ENCODE assay signal across 21 cellular contexts in genomic region chr1:63848764-63849548, GRCh38.
DNase-seq lines count a peak whose midpoint lies in the region; ATAC-seq and TF ChIP-seq lines count a peak whose summit lies in the region.
"Had no signal": no experiment of that assay in that cellular context is flagged by ENCODE, and none has a peak within 500 bp of the region (broad histone marks: within the 10 kb centered on the region; RNA-seq: fewer than 3 reads in every experiment).

No MANE protein-coding gene starts in this region.

- WGBS in trophoblast cell (ENCODE audit: extremely low coverage, insufficient coverage, insufficient read length), result no CpG with 5 or more reads among the region's 5 CpGs

- no peak overlapping the region; the same call in 1 of the 2 replicates for H3K27ac ChIP-seq in GM23338 (ENCODE audit: low read depth)
- peak overlapping the region; percentile 16 for H3K27ac ChIP-seq in HUES48 (ENCODE audit: low read depth, low read length)
- H3K27ac ChIP-seq in trophoblast cell (ENCODE audit: low read depth, low read length), result no peak overlapping the region
- H3K27ac ChIP-seq: A549; BLaER1 treated with 17β-estradiol and CSF1 and Interleukin-3, amounts not matched to agents 10 nM and 100 nM; KMS-11 had no signal

- no peaks in the 10 kb centered on the region for H3K9me3 Mint-ChIP-seq in GM23338
- no peaks in the 10 kb centered on the region for H3K9me3 Mint-ChIP-seq in mesothelial cell of epicardium
- no peaks in the 10 kb centered on the region for H3K9me3 Mint-ChIP-seq in stimulated activated naive B cell treated with anti-CD40 and anti-IgM and Interleukin-4, amounts not matched to agents 10 μg/mL and 1 μg/mL and 100 μg/mL, for 72 hours
- H3K9me3 Mint-ChIP-seq in type B pancreatic cell, result no peaks in the 10 kb centered on the region
- H3K9me3 Mint-ChIP-seq: CD4-positive, alpha-beta T cell had no signal

- peaks cover 83% of the 10 kb centered on the region for H3K4me1 Mint-ChIP-seq in GM23338
- peaks cover 56% of the 10 kb centered on the region for H3K4me1 Mint-ChIP-seq in mesothelial cell of epicardium
- H3K4me1 Mint-ChIP-seq in stimulated activated naive B cell treated with anti-CD40 and anti-IgM and Interleukin-4, amounts not matched to agents 10 μg/mL and 1 μg/mL and 100 μg/mL, for 72 hours, result peaks cover 10 to 20% of the 10 kb centered on the region in 2 donors
- peaks cover 53% of the 10 kb centered on the region for H3K4me1 Mint-ChIP-seq in type B pancreatic cell (ENCODE audit: unreplicated experiment)

- H2BK12ac ChIP-seq in trophoblast cell (ENCODE audit: low read length), result no peak overlapping the region

- H3K27ac Mint-ChIP-seq in GM23338 (no peak overlapping the region), mesothelial cell of epicardium (peak overlapping the region; percentile 80), type B pancreatic cell (no peak overlapping the region)
- no peak overlapping the region for H3K27ac Mint-ChIP-seq in stimulated activated naive B cell treated with anti-CD40 and anti-IgM and Interleukin-4, amounts not matched to agents 10 μg/mL and 1 μg/mL and 100 μg/mL, for 72 hours
- H3K27ac Mint-ChIP-seq: CD4-positive, alpha-beta T cell had no signal

- no peak overlapping the region for H4K8ac ChIP-seq in trophoblast cell (ENCODE audit: low read depth, low read length)

- H4K20me1 ChIP-seq in GM23338 (replicated peaks; ENCODE audit: insufficient read depth), result peaks cover 65% of the 10 kb centered on the region
- H4K20me1 ChIP-seq: BLaER1 treated with 17β-estradiol and CSF1 and Interleukin-3, amounts not matched to agents 10 nM and 100 nM had no signal

- H4K91ac ChIP-seq in trophoblast cell (ENCODE audit: low read depth, low read length), result no peak overlapping the region

- H2AK5ac ChIP-seq in trophoblast cell (ENCODE audit: low read length), result no peak overlapping the region

- H3K14ac ChIP-seq in trophoblast cell (ENCODE audit: low read length), result no peak overlapping the region

- H3K9me3 ChIP-seq in HUES48 (ENCODE audit: control insufficient read depth, insufficient read depth, low read length) (no peaks in the 10 kb centered on the region), trophoblast cell (ENCODE audit: insufficient read depth, low read depth, low read length) (no peaks in the 10 kb centered on the region)
- H3K9me3 ChIP-seq: A549; BLaER1 treated with 17β-estradiol and CSF1 and Interleukin-3, amounts not matched to agents 10 nM and 100 nM had no signal

- H3K9ac ChIP-seq in HUES48 (ENCODE audit: low read depth, low read length), result no peak overlapping the region
- H3K9ac ChIP-seq in trophoblast cell (ENCODE audit: low read length), result no peak overlapping the region
- H3K9ac ChIP-seq: BLaER1 treated with 17β-estradiol and CSF1 and Interleukin-3, amounts not matched to agents 10 nM and 100 nM; KMS-11 had no signal

- H3K9me2 ChIP-seq in GM23338 (ENCODE audit: insufficient read depth), result no peaks in the 10 kb centered on the region

- no peaks in the 10 kb centered on the region for H3K36me3 ChIP-seq in GM23338 (ENCODE audit: insufficient read depth)
- no peaks in the 10 kb centered on the region for H3K36me3 ChIP-seq in HUES48 (ENCODE audit: control insufficient read depth, insufficient read depth, low read length)
- peaks cover 4 to 6% of the 10 kb centered on the region in 2 experiments for H3K36me3 ChIP-seq in trophoblast cell (ENCODE audit: control insufficient read depth in 1 of 2, insufficient read depth in 2 of 2, low read length in 2 of 2)
- H3K36me3 ChIP-seq: BLaER1 treated with 17β-estradiol and CSF1 and Interleukin-3, amounts not matched to agents 10 nM and 100 nM had no signal

- TF ChIP-seq CTCF in GM23338 (conservative IDR thresholded peaks at IDR 0.05; ENCODE audit: low read depth in 2 of 2) (no peak), mesothelial cell of epicardium (IDR thresholded peaks at IDR 0.05; ENCODE audit: unreplicated experiment) (no peak), type B pancreatic cell (conservative IDR thresholded peaks at IDR 0.05) (no peak)

- DNase-seq in GM23338 (ENCODE audit: low spot score) (peak; percentile 41), astrocyte of the hippocampus (ENCODE audit: low read depth, low spot score) (peak; percentile 58), mesothelial cell of epicardium (ENCODE audit: low spot score in 2 of 2, unreplicated experiment in 2 of 2) (no peak), trophoblast cell (no peak), type B pancreatic cell (ENCODE audit: extremely low spot score, unreplicated experiment) (no peak)
- DNase-seq in stimulated activated naive B cell treated with anti-CD40 and anti-IgM and Interleukin-4, amounts not matched to agents 10 μg/mL and 1 μg/mL and 100 μg/mL, for 72 hours, result no peak
- DNase-seq: AML-193; CD4-positive, alpha-beta T cell; COR-L47; DMS53; GOT3; HCEC 1CT; NCI-H1048; NCI-H1694; NCI-H2029 treated with DMSO at 0.1 percent for 48 hours; NCI-H510A treated with DMSO at 0.1 percent for 48 hours; NCI-H774 had no signal

- peak overlapping the region; percentile 19; the same call in 1 of the 2 replicates for H3K4me2 ChIP-seq in GM23338
- no peak overlapping the region for H3K4me2 ChIP-seq in trophoblast cell (ENCODE audit: low read length)
- H3K4me2 ChIP-seq: A549; BLaER1 treated with 17β-estradiol and CSF1 and Interleukin-3, amounts not matched to agents 10 nM and 100 nM; KMS-11 had no signal

- H3K4me3 ChIP-seq in GM23338, result no peak overlapping the region
- no peak overlapping the region for H3K4me3 ChIP-seq in HUES48 (ENCODE audit: low read depth, low read length)
- H3K4me3 ChIP-seq in trophoblast cell (ENCODE audit: low read depth, low read length), result no peak overlapping the region
- H3K4me3 ChIP-seq: A549; BLaER1 treated with 17β-estradiol and CSF1 and Interleukin-3, amounts not matched to agents 10 nM and 100 nM had no signal

- H2AFZ ChIP-seq in GM23338, result no peak overlapping the region
- H2AFZ ChIP-seq in trophoblast cell (ENCODE audit: insufficient read depth, low read length, poor library complexity), result no peak overlapping the region

- H3F3A ChIP-seq in GM23338 (replicated peaks; ENCODE audit: low read depth), result no peaks in the 10 kb centered on the region

- H3K18ac ChIP-seq in trophoblast cell (ENCODE audit: low read length), result no peak overlapping the region

- H3K23ac ChIP-seq in trophoblast cell (ENCODE audit: low read length), result no peak overlapping the region

- peak; percentile 19; the same call in 2 of the 3 replicates for ATAC-seq in GM23338
- no peak for ATAC-seq in stimulated activated naive B cell treated with anti-CD40 and anti-IgM and Interleukin-4, amounts not matched to agents 10 μg/mL and 1 μg/mL and 100 μg/mL, for 72 hours (replicated peaks)
- ATAC-seq: A549 had no signal

- H2BK5ac ChIP-seq in trophoblast cell (ENCODE audit: low read depth, low read length, poor library complexity), result no peak overlapping the region

- H3K27me3 ChIP-seq in GM23338 (ENCODE audit: insufficient read depth), result no peaks in the 10 kb centered on the region
- no peaks in the 10 kb centered on the region for H3K27me3 ChIP-seq in HUES48 (ENCODE audit: control insufficient read depth, insufficient read depth, low read length)
- no peaks in the 10 kb centered on the region for H3K27me3 ChIP-seq in trophoblast cell (ENCODE audit: insufficient read depth, low read length)
- H3K27me3 ChIP-seq: BLaER1 treated with 17β-estradiol and CSF1 and Interleukin-3, amounts not matched to agents 10 nM and 100 nM had no signal

- H3K4me3 Mint-ChIP-seq in GM23338 (no peak overlapping the region), mesothelial cell of epicardium (no peak overlapping the region), type B pancreatic cell (no peak overlapping the region)
- no peak overlapping the region for H3K4me3 Mint-ChIP-seq in stimulated activated naive B cell treated with anti-CD40 and anti-IgM and Interleukin-4, amounts not matched to agents 10 μg/mL and 1 μg/mL and 100 μg/mL, for 72 hours
- H3K4me3 Mint-ChIP-seq: CD4-positive, alpha-beta T cell had no signal

- H3K4me1 ChIP-seq in GM23338 (ENCODE audit: insufficient read depth), result peaks cover 69% of the 10 kb centered on the region
- peaks cover 62% of the 10 kb centered on the region for H3K4me1 ChIP-seq in HUES48 (ENCODE audit: control insufficient read depth, insufficient read depth, low read length)
- H3K4me1 ChIP-seq in trophoblast cell (ENCODE audit: control insufficient read depth in 1 of 2, insufficient read depth in 2 of 2, low read length in 2 of 2), result peaks cover 3 to 5% of the 10 kb centered on the region in 2 experiments

- H3K36me3 Mint-ChIP-seq in GM23338 (ENCODE audit: low read depth), result no peaks in the 10 kb centered on the region
- no peaks in the 10 kb centered on the region for H3K36me3 Mint-ChIP-seq in mesothelial cell of epicardium
- H3K36me3 Mint-ChIP-seq in stimulated activated naive B cell treated with anti-CD40 and anti-IgM and Interleukin-4, amounts not matched to agents 10 μg/mL and 1 μg/mL and 100 μg/mL, for 72 hours, result no peaks in the 10 kb centered on the region
- no peaks in the 10 kb centered on the region for H3K36me3 Mint-ChIP-seq in type B pancreatic cell

- H3K79me2 ChIP-seq in GM23338 (replicated peaks; ENCODE audit: insufficient read depth) (peaks cover 99% of the 10 kb centered on the region), trophoblast cell (ENCODE audit: control insufficient read depth, insufficient read depth, low read length, poor library complexity) (no peaks in the 10 kb centered on the region)

- H3K27me3 Mint-ChIP-seq in GM23338 (ENCODE audit: insufficient read depth, low read depth, poor library complexity), result peaks cover 10% of the 10 kb centered on the region
- H3K27me3 Mint-ChIP-seq in mesothelial cell of epicardium (ENCODE audit: low read depth), result no peaks in the 10 kb centered on the region
- H3K27me3 Mint-ChIP-seq in stimulated activated naive B cell treated with anti-CD40 and anti-IgM and Interleukin-4, amounts not matched to agents 10 μg/mL and 1 μg/mL and 100 μg/mL, for 72 hours, result no peaks in the 10 kb centered on the region
- H3K27me3 Mint-ChIP-seq in type B pancreatic cell, result no peaks in the 10 kb centered on the region

- H2BK120ac ChIP-seq in trophoblast cell (ENCODE audit: insufficient read depth, low read length, poor library complexity), result no peak overlapping the region

- H3K79me1 ChIP-seq in trophoblast cell (ENCODE audit: low read length), result no peaks in the 10 kb centered on the region

- no peak overlapping the region for H4K12ac ChIP-seq in trophoblast cell (ENCODE audit: low read depth, low read length)

- no peak overlapping the region for H3K4ac ChIP-seq in trophoblast cell (ENCODE audit: low read depth, low read length)

TF ChIP-seq in GM23338, 12 proteins besides CTCF, POLR2A, EP300 and RAD21 (continues in another document):
- TF ChIP-seq CREB1 (CRISPR knock-in tag; IDR thresholded peaks at IDR 0.05; ENCODE audit: low read depth) (no peak), POLR2AphosphoS5 (IDR thresholded peaks at IDR 0.05; ENCODE audit: low read depth) (no peak)

Comparison
In these comparisons a context has a peak if more than half of its experiments do, and no peak if none do; other contexts are left out.
1. DNase-seq: peak in GM23338 (single experiment) and astrocyte of the hippocampus (single experiment); none in mesothelial cell of epicardium (0 of 2), trophoblast cell (0 of 2), stimulated activated naive B cell treated with anti-CD40 and anti-IgM and Interleukin-4, amounts not matched to agents 10 μg/mL and 1 μg/mL and 100 μg/mL, for 72 hours (single experiment) and type B pancreatic cell (single experiment).